Comparison of ENCODE assay signal across 2 cellular contexts in the genomic region with DNA sequence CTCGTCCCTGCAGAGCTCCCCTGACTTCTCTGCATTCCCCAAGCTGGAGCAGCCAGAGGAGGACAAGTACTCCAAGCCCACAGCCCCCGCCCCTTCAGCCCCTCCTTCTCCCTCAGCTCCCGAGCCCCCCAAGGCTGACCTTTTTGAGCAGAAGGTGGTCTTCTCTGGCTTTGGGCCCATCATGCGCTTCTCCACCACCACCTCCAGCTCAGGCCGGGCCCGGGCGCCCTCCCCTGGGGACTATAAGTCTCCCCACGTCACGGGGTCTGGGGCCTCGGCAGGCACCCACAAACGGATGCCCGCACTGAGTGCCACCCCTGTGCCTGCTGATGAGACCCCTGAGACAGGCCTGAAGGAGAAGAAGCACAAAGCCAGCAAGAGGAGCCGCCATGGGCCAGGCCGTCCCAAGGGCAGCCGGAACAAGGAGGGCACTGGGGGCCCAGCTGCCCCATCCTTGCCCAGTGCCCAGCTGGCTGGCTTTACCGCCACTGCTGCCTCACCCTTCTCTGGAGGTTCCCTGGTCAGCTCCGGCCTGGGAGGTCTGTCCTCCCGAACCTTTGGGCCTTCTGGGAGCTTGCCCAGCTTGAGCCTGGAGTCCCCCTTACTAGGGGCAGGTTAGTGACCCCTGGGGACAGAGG.
TF ChIP-seq lines count a peak whose summit lies in the region.

No MANE protein-coding gene starts in this region.

TF ChIP-seq in HEK293, 187 proteins besides CTCF, POLR2A, EP300 and RAD21:
- TF ChIP-seq, protein P1, sequence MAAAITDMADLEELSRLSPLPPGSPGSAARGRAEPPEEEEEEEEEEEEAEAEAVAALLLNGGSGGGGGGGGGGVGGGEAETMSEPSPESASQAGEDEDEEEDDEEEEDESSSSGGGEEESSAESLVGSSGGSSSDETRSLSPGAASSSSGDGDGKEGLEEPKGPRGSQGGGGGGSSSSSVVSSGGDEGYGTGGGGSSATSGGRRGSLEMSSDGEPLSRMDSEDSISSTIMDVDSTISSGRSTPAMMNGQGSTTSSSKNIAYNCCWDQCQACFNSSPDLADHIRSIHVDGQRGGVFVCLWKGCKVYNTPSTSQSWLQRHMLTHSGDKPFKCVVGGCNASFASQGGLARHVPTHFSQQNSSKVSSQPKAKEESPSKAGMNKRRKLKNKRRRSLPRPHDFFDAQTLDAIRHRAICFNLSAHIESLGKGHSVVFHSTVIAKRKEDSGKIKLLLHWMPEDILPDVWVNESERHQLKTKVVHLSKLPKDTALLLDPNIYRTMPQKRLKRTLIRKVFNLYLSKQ (tag by site-specific recombination; IDR thresholded peaks at IDR 0.05; ENCODE audit: borderline replicate concordance): no peak
- 0 out of 2 replicates have a peak, but pooled peaks have one; percentile 10 for TF ChIP-seq GLIS2 (tag by site-specific recombination; IDR thresholded peaks at IDR 0.05)
TF ChIP-seq in HEK293: peak in this region for 1.

TF ChIP-seq in HepG2, 621 proteins besides CTCF, POLR2A, EP300 and RAD21:
- TF ChIP-seq ZBTB3 (CRISPR knock-in tag; IDR thresholded peaks at IDR 0.05; ENCODE audit: borderline replicate concordance, low read depth) (no peak), HMGA1 (CRISPR knock-in tag; conservative IDR thresholded peaks at IDR 0.05) (no peak), ZNF720 (CRISPR knock-in tag; IDR thresholded peaks at IDR 0.05) (no peak), HNRNPK (IDR thresholded peaks at IDR 0.05; ENCODE audit: low read depth, low read length, poor library complexity, severe bottlenecking) (no peak), NR2C2 (CRISPR knock-in tag; IDR thresholded peaks at IDR 0.05; ENCODE audit: borderline replicate concordance) (no peak), ZNF598 (CRISPR knock-in tag; IDR thresholded peaks at IDR 0.05; ENCODE audit: borderline replicate concordance) (peak; percentile 46; the same call in 1 of the 2 replicates), ZNF235 (CRISPR knock-in tag; IDR thresholded peaks at IDR 0.05; ENCODE audit: borderline replicate concordance) (no peak), ZNF12 (CRISPR knock-in tag; IDR thresholded peaks at IDR 0.05) (no peak), RELA (CRISPR knock-in tag; IDR thresholded peaks at IDR 0.05) (no peak), SSRP1 (CRISPR knock-in tag; IDR thresholded peaks at IDR 0.05) (no peak), ZNF33B (CRISPR knock-in tag; IDR thresholded peaks at IDR 0.05) (no peak), ZNF616 (CRISPR knock-in tag; IDR thresholded peaks at IDR 0.05; ENCODE audit: low read depth) (no peak), NFIB (CRISPR knock-in tag; IDR thresholded peaks at IDR 0.05; ENCODE audit: borderline replicate concordance) (no peak), NCOA5 (CRISPR knock-in tag; IDR thresholded peaks at IDR 0.05) (no peak), ESRRA (CRISPR knock-in tag; IDR thresholded peaks at IDR 0.05; ENCODE audit: low read depth) (no peak), HIVEP1 (CRISPR knock-in tag; IDR thresholded peaks at IDR 0.05) (no peak), ZNF776 (CRISPR knock-in tag; IDR thresholded peaks at IDR 0.05) (no peak), HNRNPL (IDR thresholded peaks at IDR 0.05; ENCODE audit: low read depth, low read length) (0 out of 2 replicates have a peak, but pooled peaks have one; percentile 66), MIER2 (CRISPR knock-in tag; IDR thresholded peaks at IDR 0.05) (no peak), ZNF260 (CRISPR knock-in tag; IDR thresholded peaks at IDR 0.05; ENCODE audit: borderline replicate concordance, low read depth) (no peak), AGO2 (optimal IDR thresholded peaks at IDR 0.05; ENCODE audit: low read depth, low read length) (peak; percentile 93), ZBTB38 (CRISPR knock-in tag; IDR thresholded peaks at IDR 0.05) (no peak), RBM22 (optimal IDR thresholded peaks at IDR 0.05; ENCODE audit: low read length) (peak; percentile 17), HDAC2 (CRISPR knock-in tag; IDR thresholded peaks at IDR 0.05) (no peak), RBFOX2 (IDR thresholded peaks at IDR 0.05; ENCODE audit: low read depth, low read length) (peak; percentile 60), NFATC3 (CRISPR knock-in tag; IDR thresholded peaks at IDR 0.05) (0 out of 2 replicates have a peak, but pooled peaks have one; percentile 29), HHEX (CRISPR knock-in tag; IDR thresholded peaks at IDR 0.05) (no peak)
- TF ChIP-seq, protein P2, sequence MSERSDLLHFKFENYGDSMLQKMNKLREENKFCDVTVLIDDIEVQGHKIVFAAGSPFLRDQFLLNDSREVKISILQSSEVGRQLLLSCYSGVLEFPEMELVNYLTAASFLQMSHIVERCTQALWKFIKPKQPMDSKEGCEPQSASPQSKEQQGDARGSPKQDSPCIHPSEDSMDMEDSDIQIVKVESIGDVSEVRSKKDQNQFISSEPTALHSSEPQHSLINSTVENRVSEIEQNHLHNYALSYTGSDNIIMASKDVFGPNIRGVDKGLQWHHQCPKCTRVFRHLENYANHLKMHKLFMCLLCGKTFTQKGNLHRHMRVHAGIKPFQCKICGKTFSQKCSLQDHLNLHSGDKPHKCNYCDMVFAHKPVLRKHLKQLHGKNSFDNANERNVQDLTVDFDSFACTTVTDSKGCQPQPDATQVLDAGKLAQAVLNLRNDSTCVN (CRISPR knock-in tag; IDR thresholded peaks at IDR 0.05; ENCODE audit: borderline replicate concordance): no peak
- TF ChIP-seq, protein P3, sequence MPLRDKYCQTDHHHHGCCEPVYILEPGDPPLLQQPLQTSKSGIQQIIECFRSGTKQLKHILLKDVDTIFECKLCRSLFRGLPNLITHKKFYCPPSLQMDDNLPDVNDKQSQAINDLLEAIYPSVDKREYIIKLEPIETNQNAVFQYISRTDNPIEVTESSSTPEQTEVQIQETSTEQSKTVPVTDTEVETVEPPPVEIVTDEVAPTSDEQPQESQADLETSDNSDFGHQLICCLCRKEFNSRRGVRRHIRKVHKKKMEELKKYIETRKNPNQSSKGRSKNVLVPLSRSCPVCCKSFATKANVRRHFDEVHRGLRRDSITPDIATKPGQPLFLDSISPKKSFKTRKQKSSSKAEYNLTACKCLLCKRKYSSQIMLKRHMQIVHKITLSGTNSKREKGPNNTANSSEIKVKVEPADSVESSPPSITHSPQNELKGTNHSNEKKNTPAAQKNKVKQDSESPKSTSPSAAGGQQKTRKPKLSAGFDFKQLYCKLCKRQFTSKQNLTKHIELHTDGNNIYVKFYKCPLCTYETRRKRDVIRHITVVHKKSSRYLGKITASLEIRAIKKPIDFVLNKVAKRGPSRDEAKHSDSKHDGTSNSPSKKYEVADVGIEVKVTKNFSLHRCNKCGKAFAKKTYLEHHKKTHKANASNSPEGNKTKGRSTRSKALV (CRISPR knock-in tag; IDR thresholded peaks at IDR 0.05): no peak
- TF ChIP-seq, protein P4, sequence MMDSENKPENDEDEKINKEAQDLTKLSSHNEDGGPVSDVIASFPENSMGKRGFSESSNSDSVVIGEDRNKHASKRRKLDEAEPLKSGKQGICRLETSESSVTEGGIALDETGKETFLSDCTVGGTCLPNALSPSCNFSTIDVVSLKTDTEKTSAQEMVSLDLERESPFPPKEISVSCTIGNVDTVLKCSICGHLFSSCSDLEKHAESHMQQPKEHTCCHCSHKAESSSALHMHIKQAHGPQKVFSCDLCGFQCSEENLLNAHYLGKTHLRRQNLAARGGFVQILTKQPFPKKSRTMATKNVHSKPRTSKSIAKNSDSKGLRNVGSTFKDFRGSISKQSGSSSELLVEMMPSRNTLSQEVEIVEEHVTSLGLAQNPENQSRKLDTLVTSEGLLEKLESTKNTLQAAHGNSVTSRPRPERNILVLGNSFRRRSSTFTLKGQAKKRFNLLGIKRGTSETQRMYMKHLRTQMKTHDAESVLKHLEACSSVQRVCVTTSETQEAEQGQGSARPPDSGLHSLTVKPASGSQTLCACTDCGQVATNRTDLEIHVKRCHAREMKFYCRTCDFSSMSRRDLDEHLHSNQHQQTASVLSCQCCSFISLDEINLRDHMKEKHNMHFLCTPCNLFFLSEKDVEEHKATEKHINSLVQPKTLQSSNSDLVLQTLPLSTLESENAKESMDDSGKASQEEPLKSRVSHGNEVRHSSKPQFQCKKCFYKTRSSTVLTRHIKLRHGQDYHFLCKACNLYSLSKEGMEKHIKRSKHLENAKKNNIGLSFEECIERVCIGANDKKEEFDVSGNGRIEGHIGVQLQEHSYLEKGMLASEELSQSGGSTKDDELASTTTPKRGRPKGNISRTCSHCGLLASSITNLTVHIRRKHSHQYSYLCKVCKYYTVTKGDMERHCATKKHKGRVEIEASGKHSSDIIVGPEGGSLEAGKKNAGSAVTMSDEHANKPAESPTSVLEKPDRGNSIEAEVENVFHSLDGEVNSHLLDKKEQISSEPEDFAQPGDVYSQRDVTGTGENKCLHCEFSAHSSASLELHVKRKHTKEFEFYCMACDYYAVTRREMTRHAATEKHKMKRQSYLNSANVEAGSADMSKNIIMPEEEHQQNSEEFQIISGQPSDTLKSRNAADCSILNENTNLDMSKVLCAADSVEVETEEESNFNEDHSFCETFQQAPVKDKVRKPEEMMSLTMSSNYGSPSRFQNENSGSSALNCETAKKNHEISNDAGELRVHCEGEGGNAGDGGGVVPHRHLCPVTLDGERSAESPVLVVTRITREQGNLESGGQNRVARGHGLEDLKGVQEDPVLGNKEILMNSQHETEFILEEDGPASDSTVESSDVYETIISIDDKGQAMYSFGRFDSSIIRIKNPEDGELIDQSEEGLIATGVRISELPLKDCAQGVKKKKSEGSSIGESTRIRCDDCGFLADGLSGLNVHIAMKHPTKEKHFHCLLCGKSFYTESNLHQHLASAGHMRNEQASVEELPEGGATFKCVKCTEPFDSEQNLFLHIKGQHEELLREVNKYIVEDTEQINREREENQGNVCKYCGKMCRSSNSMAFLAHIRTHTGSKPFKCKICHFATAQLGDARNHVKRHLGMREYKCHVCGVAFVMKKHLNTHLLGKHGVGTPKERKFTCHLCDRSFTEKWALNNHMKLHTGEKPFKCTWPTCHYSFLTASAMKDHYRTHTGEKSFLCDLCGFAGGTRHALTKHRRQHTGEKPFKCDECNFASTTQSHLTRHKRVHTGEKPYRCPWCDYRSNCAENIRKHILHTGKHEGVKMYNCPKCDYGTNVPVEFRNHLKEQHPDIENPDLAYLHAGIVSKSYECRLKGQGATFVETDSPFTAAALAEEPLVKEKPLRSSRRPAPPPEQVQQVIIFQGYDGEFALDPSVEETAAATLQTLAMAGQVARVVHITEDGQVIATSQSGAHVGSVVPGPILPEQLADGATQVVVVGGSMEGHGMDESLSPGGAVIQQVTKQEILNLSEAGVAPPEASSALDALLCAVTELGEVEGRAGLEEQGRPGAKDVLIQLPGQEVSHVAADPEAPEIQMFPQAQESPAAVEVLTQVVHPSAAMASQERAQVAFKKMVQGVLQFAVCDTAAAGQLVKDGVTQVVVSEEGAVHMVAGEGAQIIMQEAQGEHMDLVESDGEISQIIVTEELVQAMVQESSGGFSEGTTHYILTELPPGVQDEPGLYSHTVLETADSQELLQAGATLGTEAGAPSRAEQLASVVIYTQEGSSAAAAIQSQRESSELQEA (CRISPR knock-in tag; IDR thresholded peaks at IDR 0.05; ENCODE audit: not compliant biosample characterization): no peak
- TF ChIP-seq, protein P5, sequence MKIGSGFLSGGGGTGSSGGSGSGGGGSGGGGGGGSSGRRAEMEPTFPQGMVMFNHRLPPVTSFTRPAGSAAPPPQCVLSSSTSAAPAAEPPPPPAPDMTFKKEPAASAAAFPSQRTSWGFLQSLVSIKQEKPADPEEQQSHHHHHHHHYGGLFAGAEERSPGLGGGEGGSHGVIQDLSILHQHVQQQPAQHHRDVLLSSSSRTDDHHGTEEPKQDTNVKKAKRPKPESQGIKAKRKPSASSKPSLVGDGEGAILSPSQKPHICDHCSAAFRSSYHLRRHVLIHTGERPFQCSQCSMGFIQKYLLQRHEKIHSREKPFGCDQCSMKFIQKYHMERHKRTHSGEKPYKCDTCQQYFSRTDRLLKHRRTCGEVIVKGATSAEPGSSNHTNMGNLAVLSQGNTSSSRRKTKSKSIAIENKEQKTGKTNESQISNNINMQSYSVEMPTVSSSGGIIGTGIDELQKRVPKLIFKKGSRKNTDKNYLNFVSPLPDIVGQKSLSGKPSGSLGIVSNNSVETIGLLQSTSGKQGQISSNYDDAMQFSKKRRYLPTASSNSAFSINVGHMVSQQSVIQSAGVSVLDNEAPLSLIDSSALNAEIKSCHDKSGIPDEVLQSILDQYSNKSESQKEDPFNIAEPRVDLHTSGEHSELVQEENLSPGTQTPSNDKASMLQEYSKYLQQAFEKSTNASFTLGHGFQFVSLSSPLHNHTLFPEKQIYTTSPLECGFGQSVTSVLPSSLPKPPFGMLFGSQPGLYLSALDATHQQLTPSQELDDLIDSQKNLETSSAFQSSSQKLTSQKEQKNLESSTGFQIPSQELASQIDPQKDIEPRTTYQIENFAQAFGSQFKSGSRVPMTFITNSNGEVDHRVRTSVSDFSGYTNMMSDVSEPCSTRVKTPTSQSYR (CRISPR knock-in tag; IDR thresholded peaks at IDR 0.05; ENCODE audit: borderline replicate concordance): no peak
- TF ChIP-seq, protein P6, sequence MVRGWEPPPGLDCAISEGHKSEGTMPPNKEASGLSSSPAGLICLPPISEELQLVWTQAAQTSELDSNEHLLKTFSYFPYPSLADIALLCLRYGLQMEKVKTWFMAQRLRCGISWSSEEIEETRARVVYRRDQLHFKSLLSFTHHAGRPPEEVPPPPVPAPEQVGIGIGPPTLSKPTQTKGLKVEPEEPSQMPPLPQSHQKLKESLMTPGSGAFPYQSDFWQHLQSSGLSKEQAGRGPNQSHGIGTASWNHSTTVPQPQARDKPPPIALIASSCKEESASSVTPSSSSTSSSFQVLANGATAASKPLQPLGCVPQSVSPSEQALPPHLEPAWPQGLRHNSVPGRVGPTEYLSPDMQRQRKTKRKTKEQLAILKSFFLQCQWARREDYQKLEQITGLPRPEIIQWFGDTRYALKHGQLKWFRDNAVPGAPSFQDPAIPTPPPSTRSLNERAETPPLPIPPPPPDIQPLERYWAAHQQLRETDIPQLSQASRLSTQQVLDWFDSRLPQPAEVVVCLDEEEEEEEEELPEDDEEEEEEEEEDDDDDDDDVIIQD (CRISPR knock-in tag; IDR thresholded peaks at IDR 0.05; ENCODE audit: low read depth): no peak
- TF ChIP-seq, protein P7, sequence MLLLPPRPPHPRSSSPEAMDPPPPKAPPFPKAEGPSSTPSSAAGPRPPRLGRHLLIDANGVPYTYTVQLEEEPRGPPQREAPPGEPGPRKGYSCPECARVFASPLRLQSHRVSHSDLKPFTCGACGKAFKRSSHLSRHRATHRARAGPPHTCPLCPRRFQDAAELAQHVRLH (CRISPR knock-in tag; IDR thresholded peaks at IDR 0.05; ENCODE audit: borderline replicate concordance, low read depth): no peak
